Comparison of ENCODE assay signal across 22 cellular contexts in the genomic region with DNA sequence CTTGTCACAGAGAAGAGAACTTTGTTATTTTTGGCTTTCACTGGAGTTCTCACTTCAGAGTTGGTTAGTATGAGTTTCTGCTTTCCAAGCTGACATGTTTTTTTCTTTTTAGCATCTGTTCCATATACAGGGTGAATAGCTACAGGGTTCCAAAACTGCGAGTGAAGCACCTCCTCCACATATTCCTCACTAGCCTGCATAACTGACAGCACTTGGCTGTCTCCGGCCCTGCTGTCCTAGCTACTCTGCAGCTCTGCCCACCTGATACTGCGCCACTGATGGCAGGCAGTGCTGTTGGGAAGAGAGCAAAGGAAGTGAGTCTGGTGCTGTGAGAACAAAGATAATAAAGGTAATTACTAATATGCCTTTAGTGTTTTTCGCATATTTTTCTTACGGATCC. TPM values are rescaled to one million over a fixed set of nuclear protein-coding genes. Genes with fewer than 3 reads are reported as not detected.
DNase-seq lines count a peak whose midpoint lies in the region; ATAC-seq lines count a peak whose summit lies in the region.
"Had no signal": no experiment of that assay in that cellular context is flagged by ENCODE, and none has a peak within 500 bp of the region (broad histone marks: within the 10 kb centered on the region; RNA-seq: fewer than 3 reads in every experiment).

No MANE protein-coding gene starts in this region.

- 0 out of 2 replicates have a peak overlapping the region, but pooled peaks have one; percentile 5 for H3K4me3 ChIP-seq in SK-N-MC
- H3K4me3 ChIP-seq: BLaER1 treated with 17β-estradiol and CSF1 and Interleukin-3, amounts not matched to agents 10 nM and 100 nM had no signal

- H3K27ac ChIP-seq in SK-N-MC = peak overlapping the region; percentile 87; the same call in 1 of the 2 replicates
- H3K27ac ChIP-seq: BLaER1 treated with 17β-estradiol and CSF1 and Interleukin-3, amounts not matched to agents 10 nM and 100 nM; KMS-11 had no signal

- no peak overlapping the region for H3K9ac ChIP-seq in SK-N-MC (ENCODE audit: insufficient read length)
- H3K9ac ChIP-seq: BLaER1 treated with 17β-estradiol and CSF1 and Interleukin-3, amounts not matched to agents 10 nM and 100 nM; KMS-11 had no signal

- H3K9me3 Mint-ChIP-seq in stimulated activated naive B cell treated with anti-CD40 and anti-IgM and Interleukin-4, amounts not matched to agents 10 μg/mL and 1 μg/mL and 100 μg/mL, for 72 hours = no peaks in the 10 kb centered on the region
- H3K9me3 Mint-ChIP-seq: CD4-positive, alpha-beta memory T cell had no signal

- peaks cover 40 to 56% of the 10 kb centered on the region in 2 donors for H3K27me3 Mint-ChIP-seq in stimulated activated naive B cell treated with anti-CD40 and anti-IgM and Interleukin-4, amounts not matched to agents 10 μg/mL and 1 μg/mL and 100 μg/mL, for 72 hours

- no peaks in the 10 kb centered on the region for H3K9me3 ChIP-seq in SK-N-MC (ENCODE audit: low read depth, low read length)
- H3K9me3 ChIP-seq: BLaER1 treated with 17β-estradiol and CSF1 and Interleukin-3, amounts not matched to agents 10 nM and 100 nM; Caco-2 had no signal

- no peaks in the 10 kb centered on the region for H3K36me3 ChIP-seq in SK-N-MC (ENCODE audit: insufficient read depth, low read length)
- H3K36me3 ChIP-seq: BLaER1 treated with 17β-estradiol and CSF1 and Interleukin-3, amounts not matched to agents 10 nM and 100 nM had no signal

- H3K36me3 Mint-ChIP-seq in stimulated activated naive B cell treated with anti-CD40 and anti-IgM and Interleukin-4, amounts not matched to agents 10 μg/mL and 1 μg/mL and 100 μg/mL, for 72 hours = no peaks in the 10 kb centered on the region
- H3K36me3 Mint-ChIP-seq: CD4-positive, alpha-beta memory T cell had no signal

- peak; percentile 87 for DNase-seq in G401 (ENCODE audit: low spot score)
- no peak for DNase-seq in SK-N-MC (ENCODE audit: low read depth, low spot score)
- DNase-seq in cerebellar nuclear complex (lab: John Stamatoyannopoulos, UW) = peak; percentile 13 to 25
- peak; percentile 25 for DNase-seq in middle frontal gyrus (ENCODE audit: extremely low spot score, low spot score)
- no peak for DNase-seq in SIG-M5 (lab: John Stamatoyannopoulos, UW)
- no peak for DNase-seq in stimulated activated naive B cell treated with anti-CD40 and anti-IgM and Interleukin-4, amounts not matched to agents 10 μg/mL and 1 μg/mL and 100 μg/mL, for 72 hours
- DNase-seq in HT-29 (ENCODE audit: low spot score) = no peak
- DNase-seq: Caco-2; CD4-positive, alpha-beta memory T cell; DMS153; GDM1; NCI-H1092 treated with DMSO at 0.1 percent for 48 hours; NCI-H1436 treated with DMSO at 0.1 percent for 48 hours; NCI-H1930; NCI-H226; NCI-H510A treated with DMSO at 0.1 percent for 48 hours; NCI-H774; SHP77 treated with DMSO at 0.1 percent for 48 hours had no signal

- peaks cover 0 to 4% of the 10 kb centered on the region in 2 donors for H3K4me1 Mint-ChIP-seq in stimulated activated naive B cell treated with anti-CD40 and anti-IgM and Interleukin-4, amounts not matched to agents 10 μg/mL and 1 μg/mL and 100 μg/mL, for 72 hours

- H3K4me3 Mint-ChIP-seq in stimulated activated naive B cell treated with anti-CD40 and anti-IgM and Interleukin-4, amounts not matched to agents 10 μg/mL and 1 μg/mL and 100 μg/mL, for 72 hours = no peak overlapping the region
- H3K4me3 Mint-ChIP-seq: CD4-positive, alpha-beta memory T cell had no signal

- H3K27ac Mint-ChIP-seq in stimulated activated naive B cell treated with anti-CD40 and anti-IgM and Interleukin-4, amounts not matched to agents 10 μg/mL and 1 μg/mL and 100 μg/mL, for 72 hours = no peak overlapping the region
- H3K27ac Mint-ChIP-seq: CD4-positive, alpha-beta memory T cell had no signal

- no peak for ATAC-seq in stimulated activated naive B cell treated with anti-CD40 and anti-IgM and Interleukin-4, amounts not matched to agents 10 μg/mL and 1 μg/mL and 100 μg/mL, for 72 hours (replicated peaks)
- ATAC-seq: HCT116, SK-N-SH treated with all-trans-retinoic acid at 6 μM for 48 hours had no signal

- in situ Hi-C loops in G401 (cut with HindIII; ENCODE audit: low sequenced_read_pairs) = no loop called here

RNA-seq across cellular contexts. Expression of gene ATP8A2, which starts 6.8 kb away (rescaled TPM):
- total RNA-seq in G401 (2014; rRNA removed; shearing (Covaris generic)) = not detected in 2 replicates
- not detected in 2 replicates for total RNA-seq in HT-29 (2014; rRNA removed; shearing (Covaris generic))

Comparison
In these comparisons a context has a peak if more than half of its experiments do, and no peak if none do; other contexts are left out.
1. DNase-seq: peak in G401 (single experiment), cerebellar nuclear complex (2 of 2) and middle frontal gyrus (single experiment); none in SK-N-MC (single experiment), SIG-M5 (single experiment), stimulated activated naive B cell treated with anti-CD40 and anti-IgM and Interleukin-4, amounts not matched to agents 10 μg/mL and 1 μg/mL and 100 μg/mL, for 72 hours (single experiment) and HT-29 (single experiment).